8 cellular contexts compared by ENCODE assay signal in the genomic region with DNA sequence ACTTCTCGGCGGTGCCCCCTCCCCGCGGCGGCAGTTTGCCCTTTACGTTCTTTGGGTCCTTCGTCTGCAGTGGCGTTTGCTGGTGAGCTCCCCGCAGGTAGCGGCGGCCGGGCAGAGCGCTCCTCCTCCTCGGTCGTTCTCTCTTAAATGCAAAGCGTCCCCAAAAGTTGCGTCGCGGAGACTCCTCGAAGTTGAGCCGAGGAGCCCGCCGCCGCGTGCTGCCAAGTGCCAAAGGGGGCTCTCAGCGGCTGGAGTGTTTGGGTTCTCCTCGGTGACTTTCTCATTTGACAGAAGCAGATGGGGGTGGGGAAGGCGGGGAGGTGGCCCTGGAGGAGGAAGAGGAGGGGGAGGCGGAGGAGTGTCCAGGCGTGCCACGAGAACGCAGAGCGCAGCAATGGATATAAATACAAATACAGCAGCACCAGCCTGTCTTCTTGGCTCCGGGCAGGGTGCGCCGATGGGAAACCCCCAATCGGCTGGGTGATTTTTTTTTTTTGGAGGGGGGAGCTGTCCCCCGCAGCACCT. TPM values are rescaled to one million over a fixed set of nuclear protein-coding genes. Genes with fewer than 3 reads are reported as not detected.
DNase-seq lines count a peak whose midpoint lies in the region; ATAC-seq and TF ChIP-seq lines count a peak whose summit lies in the region.

A gene (minus strand): TSS at position 259 of the 525 bp plus-strand sequence. CDS start 496 bp downstream, outside the sequence.

- H3K9me3 ChIP-seq in ascending aorta, result no peaks in the 10 kb centered on the region

- TF ChIP-seq CTCF in ascending aorta (IDR thresholded peaks at IDR 0.05), result no peak

- DNase-seq in stimulated activated naive CD8-positive, alpha-beta T cell treated with anti-CD3 and anti-CD28 coated beads, Interleukin-15, Interleukin-2, amounts not matched to agents 100 U/mL and 50 U/mL, for 24 hours, result no peak
- no peak for DNase-seq in ascending aorta (ENCODE audit: low spot score in 2 of 2)
- no peak for DNase-seq in memory B cell (ENCODE audit: low spot score in 2 of 2)
- no peak for DNase-seq in DMS114 treated with DMSO at 0.1 percent for 48 hours (lab: John Stamatoyannopoulos, UW; ENCODE audit: unreplicated experiment)

- H3K4me3 Mint-ChIP-seq in stimulated activated naive CD8-positive, alpha-beta T cell treated with anti-CD3 and anti-CD28 coated beads, Interleukin-15, Interleukin-2, amounts not matched to agents 100 ng/mL and 50 ng/mL, for 24 hours, result peak within 1 kb of the TSS; percentile 66
- peak within 1 kb of the TSS; percentile 37 for H3K4me3 Mint-ChIP-seq in memory B cell

- peaks cover 75% of the 10 kb centered on the region for H3K27me3 Mint-ChIP-seq in stimulated activated naive CD8-positive, alpha-beta T cell treated with anti-CD3 and anti-CD28 coated beads, Interleukin-15, Interleukin-2, amounts not matched to agents 100 ng/mL and 50 ng/mL, for 24 hours
- H3K27me3 Mint-ChIP-seq in memory B cell, result peaks cover 21% of the 10 kb centered on the region

- H3K9me3 Mint-ChIP-seq in stimulated activated naive CD8-positive, alpha-beta T cell treated with anti-CD3 and anti-CD28 coated beads, Interleukin-15, Interleukin-2, amounts not matched to agents 100 ng/mL and 50 ng/mL, for 24 hours, result no peaks in the 10 kb centered on the region
- no peaks in the 10 kb centered on the region for H3K9me3 Mint-ChIP-seq in memory B cell

- H3K4me1 Mint-ChIP-seq in stimulated activated naive CD8-positive, alpha-beta T cell treated with anti-CD3 and anti-CD28 coated beads, Interleukin-15, Interleukin-2, amounts not matched to agents 100 ng/mL and 50 ng/mL, for 24 hours (ENCODE audit: low read depth), result peaks cover 21% of the 10 kb centered on the region
- H3K4me1 Mint-ChIP-seq in memory B cell, result peaks cover 5% of the 10 kb centered on the region

- H3K27me3 ChIP-seq in ascending aorta, result peaks cover 28% of the 10 kb centered on the region

- no peaks in the 10 kb centered on the region for H3K36me3 ChIP-seq in ascending aorta

- peak within 1 kb of the TSS; percentile 35 to 43 for H3K4me3 ChIP-seq in ascending aorta

- H3K27ac Mint-ChIP-seq in stimulated activated naive CD8-positive, alpha-beta T cell treated with anti-CD3 and anti-CD28 coated beads, Interleukin-15, Interleukin-2, amounts not matched to agents 100 ng/mL and 50 ng/mL, for 24 hours, result no peak within 1 kb of the TSS
- no peak within 1 kb of the TSS for H3K27ac Mint-ChIP-seq in memory B cell

- ATAC-seq in stimulated activated naive CD8-positive, alpha-beta T cell treated with anti-CD3 and anti-CD28 coated beads, Interleukin-15, Interleukin-2, amounts not matched to agents 100 U/mL and 50 U/mL, for 24 hours, result no peak
- ATAC-seq in memory B cell (ENCODE audit: low read depth), result no peak
- ATAC-seq in HG03469 (IDR thresholded peaks at IDR 0.05; ENCODE audit: unreplicated experiment), result no peak
- ATAC-seq in HG03342 (IDR thresholded peaks at IDR 0.05; ENCODE audit: unreplicated experiment), result no peak
- no peak for ATAC-seq in GM19324 (IDR thresholded peaks at IDR 0.05; ENCODE audit: low FRiP score, unreplicated experiment)

- no peaks in the 10 kb centered on the region for H3K36me3 Mint-ChIP-seq in stimulated activated naive CD8-positive, alpha-beta T cell treated with anti-CD3 and anti-CD28 coated beads, Interleukin-15, Interleukin-2, amounts not matched to agents 100 ng/mL and 50 ng/mL, for 24 hours (ENCODE audit: low read depth)
- no peaks in the 10 kb centered on the region for H3K36me3 Mint-ChIP-seq in memory B cell

- intact Hi-C loops in ascending aorta (cut with DNase I), result no loop called here

- no peak within 1 kb of the TSS for H3K27ac ChIP-seq in ascending aorta

- peaks cover 5 to 21% of the 10 kb centered on the region in 2 donors for H3K4me1 ChIP-seq in ascending aorta

RNA-seq across cellular contexts. Expression of the gene that starts here (rescaled TPM):
- not detected for total RNA-seq in ascending aorta
